11 cellular contexts compared by ENCODE assay signal in genomic region chr17:69358688-69359596, GRCh38. TPM values are rescaled to one million over a fixed set of nuclear protein-coding genes. Genes with fewer than 3 reads are reported as not detected.
DNase-seq lines count a peak whose midpoint lies in the region; ATAC-seq, FAIRE-seq and TF ChIP-seq lines count a peak whose summit lies in the region.
"Had no signal": no experiment of that assay in that cellular context is flagged by ENCODE, and none has a peak within 500 bp of the region (broad histone marks: within the 10 kb centered on the region; RNA-seq: fewer than 3 reads in every experiment).

No MANE protein-coding gene starts in this region.

- no peaks in the 10 kb centered on the region for H3K36me3 Mint-ChIP-seq in activated CD8-positive, alpha-beta T cell treated with anti-CD3 and anti-CD28 coated beads, Interleukin-2, amount 10 ng/mL, durations not matched to agents 7 days and 5 days (ENCODE audit: low read depth)
- no peaks in the 10 kb centered on the region for H3K36me3 Mint-ChIP-seq in neural progenitor cell

- peak; percentile 47 for DNase-seq in NK-92 treated with Interleukin-12 subunit alpha and Interleukin-12 subunit beta, amount 100 ng/mL, for 24 hours (lab: John Stamatoyannopoulos, UW)
- no peak for DNase-seq in NK-92 (lab: John Stamatoyannopoulos, UW; ENCODE audit: unreplicated experiment)
- no peak for DNase-seq in HTR-8/SVneo (ENCODE audit: insufficient read length, low spot score)
- DNase-seq in activated CD8-positive, alpha-beta T cell treated with anti-CD3 and anti-CD28 coated beads, Interleukin-2, amount 10 ng/mL, durations not matched to agents 7 days and 5 days, result peak; percentile 38
- DNase-seq in neural progenitor cell (ENCODE audit: low spot score), result peak; percentile 61
- DNase-seq in NCI-H446 treated with DMSO at 0.1 percent for 48 hours (lab: John Stamatoyannopoulos, UW), result no peak
- no peak for DNase-seq in NCI-H446 (lab: John Stamatoyannopoulos, UW)
- DNase-seq: AML-193 had no signal

- POLR2A ChIA-PET in activated CD8-positive, alpha-beta T cell treated with anti-CD3 and anti-CD28 coated beads, Interleukin-2, amount 10 ng/mL, durations not matched to agents 7 days and 5 days (lab: Charles Lee), result interaction anchor here (0.6 kb wide), 1 partner anchor 481 kb away, joined by 7 read pairs; no protein-coding TSS in a partner anchor

- H3K36me3 ChIP-seq in neural progenitor cell, result no peaks in the 10 kb centered on the region

- ATAC-seq in activated CD8-positive, alpha-beta T cell treated with anti-CD3 and anti-CD28 coated beads, Interleukin-2, amount 10 ng/mL, durations not matched to agents 7 days and 5 days, result no peak
- ATAC-seq in GM19023 (IDR thresholded peaks at IDR 0.05; ENCODE audit: unreplicated experiment), result no peak

- H3K79me2 ChIP-seq in neural progenitor cell (ENCODE audit: low read depth), result no peaks in the 10 kb centered on the region

- H3K27me3 Mint-ChIP-seq in activated CD8-positive, alpha-beta T cell treated with anti-CD3 and anti-CD28 coated beads, Interleukin-2, amount 10 ng/mL, durations not matched to agents 7 days and 5 days (ENCODE audit: low read depth), result peaks cover 5% of the 10 kb centered on the region
- H3K27me3 Mint-ChIP-seq in neural progenitor cell (ENCODE audit: insufficient read depth, low read depth), result peaks cover 2% of the 10 kb centered on the region

- no peaks in the 10 kb centered on the region for H4K20me1 ChIP-seq in neural progenitor cell (ENCODE audit: low read depth)

- no peak overlapping the region for H3K4me3 ChIP-seq in neural progenitor cell
- H3K4me3 ChIP-seq: lung had no signal

- CTCF ChIA-PET in activated CD8-positive, alpha-beta T cell treated with anti-CD3 and anti-CD28 coated beads, Interleukin-2, amount 10 ng/mL, durations not matched to agents 7 days and 5 days (lab: Charles Lee), result interaction anchor here (1.2 to 1.4 kb wide), 5 partner anchors 25 to 165 kb away, joined by 3 to 9 read pairs (median 3); no protein-coding TSS in a partner anchor

- H3K9ac ChIP-seq in neural progenitor cell, result no peak overlapping the region

- no peaks in the 10 kb centered on the region for H3K9me3 ChIP-seq in neural progenitor cell (ENCODE audit: low read depth)

- peak; percentile 59 for FAIRE-seq in HTR-8/SVneo (lab: Jason Lieb, UNC)

- H3K27me3 ChIP-seq in neural progenitor cell, result no peaks in the 10 kb centered on the region

- H3K27ac ChIP-seq in neural progenitor cell, result no peak overlapping the region

- H3K4me1 Mint-ChIP-seq in activated CD8-positive, alpha-beta T cell treated with anti-CD3 and anti-CD28 coated beads, Interleukin-2, amount 10 ng/mL, durations not matched to agents 7 days and 5 days (ENCODE audit: low read depth), result peaks cover 3% of the 10 kb centered on the region
- H3K4me1 Mint-ChIP-seq in neural progenitor cell, result peaks cover 3% of the 10 kb centered on the region

- peak; percentile 57 for TF ChIP-seq CTCF in neural progenitor cell (IDR thresholded peaks at IDR 0.05)

- H2AFZ ChIP-seq in neural progenitor cell (replicated peaks), result no peak overlapping the region

- no peaks in the 10 kb centered on the region for H3K9me3 Mint-ChIP-seq in activated CD8-positive, alpha-beta T cell treated with anti-CD3 and anti-CD28 coated beads, Interleukin-2, amount 10 ng/mL, durations not matched to agents 7 days and 5 days (ENCODE audit: insufficient read depth)
- no peaks in the 10 kb centered on the region for H3K9me3 Mint-ChIP-seq in neural progenitor cell
- H3K9me3 Mint-ChIP-seq: IgD-negative memory B cell had no signal

- H3K4me1 ChIP-seq in neural progenitor cell, result no peaks in the 10 kb centered on the region

- no peak overlapping the region for H3K4me3 Mint-ChIP-seq in activated CD8-positive, alpha-beta T cell treated with anti-CD3 and anti-CD28 coated beads, Interleukin-2, amount 10 ng/mL, durations not matched to agents 7 days and 5 days
- H3K4me3 Mint-ChIP-seq in neural progenitor cell, result no peak overlapping the region
- H3K4me3 Mint-ChIP-seq: IgD-negative memory B cell had no signal

- no peak overlapping the region for H3K4me2 ChIP-seq in neural progenitor cell

- H3F3A ChIP-seq in neural progenitor cell (ENCODE audit: low read depth), result no peaks in the 10 kb centered on the region

- no peak overlapping the region for H3K27ac Mint-ChIP-seq in activated CD8-positive, alpha-beta T cell treated with anti-CD3 and anti-CD28 coated beads, Interleukin-2, amount 10 ng/mL, durations not matched to agents 7 days and 5 days
- no peak overlapping the region for H3K27ac Mint-ChIP-seq in neural progenitor cell
- H3K27ac Mint-ChIP-seq: IgD-negative memory B cell had no signal

RNA-seq across cellular contexts. Expression of gene ABCA5, which starts 32.0 kb away (rescaled TPM):
- total RNA-seq in activated CD8-positive, alpha-beta T cell treated with anti-CD3 and anti-CD28 coated beads, Interleukin-2, amount 10 ng/mL, durations not matched to agents 7 days and 5 days, result 10 to 100 TPM; 11.1 to 14.5 TPM
- 19.4 and 35.1 TPM in 2 replicates for total RNA-seq in neural progenitor cell (ENCODE audit: low replicate concordance)

RNA-seq across cellular contexts. Expression of gene MAP2K6, which starts 55.6 kb away (rescaled TPM):
- 10 to 100 TPM; 11.0 to 11.6 TPM for total RNA-seq in activated CD8-positive, alpha-beta T cell treated with anti-CD3 and anti-CD28 coated beads, Interleukin-2, amount 10 ng/mL, durations not matched to agents 7 days and 5 days
- total RNA-seq in neural progenitor cell (ENCODE audit: low replicate concordance), result 57.2 and 101 TPM in 2 replicates

Comparison
In these comparisons a context has a peak if more than half of its experiments do, and no peak if none do; other contexts are left out.
1. DNase-seq: peak in NK-92 treated with Interleukin-12 subunit alpha and Interleukin-12 subunit beta, amount 100 ng/mL, for 24 hours (single experiment), activated CD8-positive, alpha-beta T cell treated with anti-CD3 and anti-CD28 coated beads, Interleukin-2, amount 10 ng/mL, durations not matched to agents 7 days and 5 days (single experiment) and neural progenitor cell (single experiment); none in NK-92 (single experiment), HTR-8/SVneo (single experiment), NCI-H446 treated with DMSO at 0.1 percent for 48 hours (single experiment) and NCI-H446 (0 of 2).